3 cellular contexts compared by ENCODE assay signal in genomic region chr16:23302045-23302956, GRCh38.
TF ChIP-seq lines count a peak whose summit lies in the region.

A gene with protein sequence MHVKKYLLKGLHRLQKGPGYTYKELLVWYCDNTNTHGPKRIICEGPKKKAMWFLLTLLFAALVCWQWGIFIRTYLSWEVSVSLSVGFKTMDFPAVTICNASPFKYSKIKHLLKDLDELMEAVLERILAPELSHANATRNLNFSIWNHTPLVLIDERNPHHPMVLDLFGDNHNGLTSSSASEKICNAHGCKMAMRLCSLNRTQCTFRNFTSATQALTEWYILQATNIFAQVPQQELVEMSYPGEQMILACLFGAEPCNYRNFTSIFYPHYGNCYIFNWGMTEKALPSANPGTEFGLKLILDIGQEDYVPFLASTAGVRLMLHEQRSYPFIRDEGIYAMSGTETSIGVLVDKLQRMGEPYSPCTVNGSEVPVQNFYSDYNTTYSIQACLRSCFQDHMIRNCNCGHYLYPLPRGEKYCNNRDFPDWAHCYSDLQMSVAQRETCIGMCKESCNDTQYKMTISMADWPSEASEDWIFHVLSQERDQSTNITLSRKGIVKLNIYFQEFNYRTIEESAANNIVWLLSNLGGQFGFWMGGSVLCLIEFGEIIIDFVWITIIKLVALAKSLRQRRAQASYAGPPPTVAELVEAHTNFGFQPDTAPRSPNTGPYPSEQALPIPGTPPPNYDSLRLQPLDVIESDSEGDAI (plus strand): TSS chr16:23302302. CDS start chr16:23348600, 46,298 bp downstream.

TF ChIP-seq in A549, 52 proteins besides CTCF, POLR2A, EP300 and RAD21 (continued from another document):
- TF ChIP-seq CHD4 (IDR thresholded peaks at IDR 0.05; ENCODE audit: borderline replicate concordance), result no peak
- TF ChIP-seq FOSL2 (IDR thresholded peaks at IDR 0.05), result no peak
- no peak for TF ChIP-seq FOSL2 (CRISPR knock-in tag; IDR thresholded peaks at IDR 0.05)
- no peak for TF ChIP-seq KDM1A (IDR thresholded peaks at IDR 0.05; ENCODE audit: low read depth)

TF ChIP-seq in GM23338, 12 proteins besides CTCF, POLR2A, EP300 and RAD21:
- no peak for TF ChIP-seq EZH2phosphoT487 (IDR thresholded peaks at IDR 0.05; ENCODE audit: unreplicated experiment)
- TF ChIP-seq ZNF331 (CRISPR knock-in tag; IDR thresholded peaks at IDR 0.05; ENCODE audit: low read depth), result peak; percentile 56
- no peak for TF ChIP-seq POLR2AphosphoS5 (IDR thresholded peaks at IDR 0.05; ENCODE audit: low read depth)

TF ChIP-seq in GM12878, 131 proteins besides CTCF, POLR2A, EP300 and RAD21:
- TF ChIP-seq ZBTB4 (CRISPR knock-in tag; IDR thresholded peaks at IDR 0.05) (no peak), ZNF274 (IDR thresholded peaks at IDR 0.05; ENCODE audit: insufficient read depth, insufficient read length) (no peak), MTA2 (IDR thresholded peaks at IDR 0.05; ENCODE audit: low read depth) (no peak), ZBED1 (IDR thresholded peaks at IDR 0.05; ENCODE audit: borderline replicate concordance) (no peak), HDAC6 (IDR thresholded peaks at IDR 0.05; ENCODE audit: unreplicated experiment) (peak; percentile 81), NBN (IDR thresholded peaks at IDR 0.05) (0 out of 2 replicates have a peak, but pooled peaks have one; percentile 22), DPF2 (IDR thresholded peaks at IDR 0.05) (peak; percentile 42; the same call in 1 of the 2 replicates), BHLHE40 (IDR thresholded peaks at IDR 0.05; ENCODE audit: borderline replicate concordance in 1 of 2, low read depth in 2 of 2, low read length in 1 of 2) (peak in 1 of 2 experiments; percentile 14; a peak in 2 of 4 replicates), PAX8 (IDR thresholded peaks at IDR 0.05) (no peak), RB1 (IDR thresholded peaks at IDR 0.05; ENCODE audit: borderline replicate concordance) (peak; percentile 40; the same call in 1 of the 2 replicates), WRNIP1 (IDR thresholded peaks at IDR 0.05; ENCODE audit: borderline replicate concordance, low read depth, low read length) (no peak), IKZF1 (conservative IDR thresholded peaks at IDR 0.05) (peak; percentile 59), BRCA1 (IDR thresholded peaks at IDR 0.05; ENCODE audit: low read depth, low read length) (0 out of 2 replicates have a peak, but pooled peaks have one; percentile 3), GATAD2B (conservative IDR thresholded peaks at IDR 0.05; ENCODE audit: low read depth) (peak; percentile 37; the same call in 1 of the 2 replicates), TCF7 (IDR thresholded peaks at IDR 0.05; ENCODE audit: borderline replicate concordance) (no peak), RBBP5 (conservative IDR thresholded peaks at IDR 0.05) (no peak), CHD4 (IDR thresholded peaks at IDR 0.05) (no peak), SUZ12 (IDR thresholded peaks at IDR 0.05; ENCODE audit: unreplicated experiment) (peak; percentile 69), POU2F2 (IDR thresholded peaks at IDR 0.05; ENCODE audit: borderline replicate concordance, low read depth, low read length) (no peak)
TF ChIP-seq in GM12878: peak in this region for 9.
